30 cellular contexts compared by ENCODE assay signal in the genomic region with DNA sequence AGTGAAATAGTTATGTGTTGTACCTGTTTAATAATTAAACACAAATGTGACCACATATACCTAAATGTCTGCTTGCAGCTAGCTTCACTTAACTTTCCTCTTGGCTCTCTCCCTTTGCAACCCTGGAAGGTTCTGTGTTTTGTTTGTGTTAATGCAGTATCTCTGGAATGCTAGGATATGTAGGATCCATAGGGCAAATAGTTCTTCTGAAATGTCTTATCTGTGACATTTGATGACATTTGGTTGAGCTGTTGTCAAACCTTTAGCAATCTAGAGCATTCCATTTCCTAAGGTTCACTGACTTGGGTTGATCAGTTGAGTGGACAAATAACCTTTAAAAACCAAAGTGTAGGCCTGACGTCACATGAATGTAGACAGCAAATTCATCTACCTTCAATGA. TPM values are rescaled to one million over a fixed set of nuclear protein-coding genes. Genes with fewer than 3 reads are reported as not detected.
DNase-seq lines count a peak whose midpoint lies in the region; ATAC-seq, FAIRE-seq and TF ChIP-seq lines count a peak whose summit lies in the region.
"Had no signal": no experiment of that assay in that cellular context is flagged by ENCODE, and none has a peak within 500 bp of the region (broad histone marks: within the 10 kb centered on the region; RNA-seq: fewer than 3 reads in every experiment).

No MANE protein-coding gene starts in this region.

- H2BK15ac ChIP-seq in IMR-90 (ENCODE audit: low read depth, low read length), result no peak overlapping the region

- no peak overlapping the region for H2AK5ac ChIP-seq in IMR-90 (ENCODE audit: low read depth, low read length)

- H3K56ac ChIP-seq in IMR-90 (ENCODE audit: extremely low read depth, insufficient read depth, low read length), result no peak overlapping the region

- H3K9me1 ChIP-seq in IMR-90 (ENCODE audit: insufficient read depth, low read length), result peaks cover 19% of the 10 kb centered on the region

- POLR2A ChIA-PET in IMR-90 (lab: Charles Lee; ENCODE audit: unreplicated experiment), result interaction anchor here (0.5 kb wide), 1 partner anchor 9 kb away, joined by 5 read pairs; no protein-coding TSS in a partner anchor

- no TSS peak for BruUV-seq in IMR-90 (replicated peaks; lab: Mats Ljungman, UMichigan)

- ATAC-seq in IMR-90 (ENCODE audit: low read depth), result peak; percentile 35; the same call in 1 of the 2 replicates
- no peak for ATAC-seq in body of pancreas
- ATAC-seq: mucosa of descending colon; natural killer cell treated with Interleukin-12 subunit alpha and Interleukin-12 subunit beta and Interleukin-15 and Interleukin-18, amount 100 ng/mL, for 72 hours had no signal

- H2BK20ac ChIP-seq in IMR-90 (ENCODE audit: low read depth, low read length), result no peak overlapping the region

- no peak overlapping the region for H2BK120ac ChIP-seq in IMR-90 (ENCODE audit: low read depth, low read length)

- TF ChIP-seq CTCF in IMR-90 (conservative IDR thresholded peaks at IDR 0.05; ENCODE audit: low read depth, low read length) (no peak), body of pancreas (IDR thresholded peaks at IDR 0.05) (no peak)

- no peak overlapping the region for H4K91ac ChIP-seq in IMR-90 (ENCODE audit: insufficient read depth, low read depth, low read length)

- no peak for TF ChIP-seq POLR2A in IMR-90 (IDR thresholded peaks at IDR 0.05; ENCODE audit: low read depth, low read length)
- TF ChIP-seq POLR2A in body of pancreas (IDR thresholded peaks at IDR 0.05), result no peak

- H2AFZ ChIP-seq in IMR-90 (replicated peaks; ENCODE audit: low read length, poor library complexity), result no peak overlapping the region

- FAIRE-seq in GM18507 (lab: Jason Lieb, UNC), result peak; percentile 69
- FAIRE-seq: kidney had no signal

- no peak overlapping the region for H3K4me3 ChIP-seq in IMR-90 (ENCODE audit: insufficient read depth, low read depth, low read length)
- H3K4me3 ChIP-seq in body of pancreas, result no peak overlapping the region
- H3K4me3 ChIP-seq: ascending aorta, coronary artery, mucosa of descending colon, Peyer's patch, skin epidermis, testis had no signal

- H4K20me1 ChIP-seq in IMR-90 (ENCODE audit: insufficient read depth, low read length), result peaks cover 78% of the 10 kb centered on the region

- H2AK9ac ChIP-seq in IMR-90 (replicated peaks; ENCODE audit: low read depth, low read length, poor library complexity), result no peak overlapping the region

- peak overlapping the region; percentile 60; the same call in 1 of the 2 replicates for H3K23ac ChIP-seq in IMR-90 (ENCODE audit: low read depth, low read length)

- WGBS in IMR-90 (ENCODE audit: extremely low coverage in 2 of 2, insufficient read length in 1 of 2), 2 experiments, result no CpG with 5 or more reads among the region's 1 CpG
- WGBS in body of pancreas, 2 donors, result 75 to 82% methylated on average over 1 of the region's 1 CpG

- TF ChIP-seq RAD21 in IMR-90 (IDR thresholded peaks at IDR 0.05; ENCODE audit: low read length), result no peak

- H2BK5ac ChIP-seq in IMR-90 (ENCODE audit: low read depth, low read length, poor library complexity, severe bottlenecking), result no peak overlapping the region

- CTCF ChIA-PET in IMR-90 (lab: Yijun Ruan, JAX), result interaction anchor here (0.7 kb wide), 1 partner anchor 21 kb away, joined by 3 read pairs; no protein-coding TSS in a partner anchor

- H3K9me3 ChIP-seq in IMR-90 (ENCODE audit: control insufficient read depth, insufficient read depth, low read length) (no peaks in the 10 kb centered on the region), body of pancreas (no peaks in the 10 kb centered on the region)
- H3K9me3 ChIP-seq: ascending aorta, mucosa of descending colon, Peyer's patch, testis had no signal

- peaks cover 3% of the 10 kb centered on the region; the same call in 1 of the 2 replicates for H3K4me1 ChIP-seq in IMR-90 (ENCODE audit: control insufficient read depth, insufficient read depth, low read length)
- peaks cover 26% of the 10 kb centered on the region for H3K4me1 ChIP-seq in body of pancreas
- H3K4me1 ChIP-seq: Peyer's patch had no signal

- dilution Hi-C loops in IMR-90 (cut with HindIII; ENCODE audit: low sequenced_read_pairs, unreplicated experiment), result no loop called here

- no peak overlapping the region for H3K4ac ChIP-seq in IMR-90 (ENCODE audit: low read depth, low read length)

- no peak overlapping the region for H3K9ac ChIP-seq in IMR-90 (ENCODE audit: low read depth, low read length)

- no peak overlapping the region for H3K18ac ChIP-seq in IMR-90 (ENCODE audit: low read depth, low read length)

- intact Hi-C loops in IMR-90 (cut with micrococcal nuclease) (no loop called here), body of pancreas (cut with DNase I) (no loop called here)

- H3K14ac ChIP-seq in IMR-90 (replicated peaks; ENCODE audit: low read depth, low read length), result no peak overlapping the region

- DNase-seq in GM18507 (ENCODE audit: extremely low spot score, insufficient read length, low read depth) (no peak), IMR-90 (no peak), kidney tubule cell (ENCODE audit: low spot score) (peak; percentile 80), renal cortical epithelial cell (ENCODE audit: low read depth) (peak; percentile 88), NCI-H1048 (lab: John Stamatoyannopoulos, UW) (no peak), body of pancreas (no peak), MV-4-11 (lab: John Stamatoyannopoulos, UW) (no peak)
- no peak for DNase-seq in stimulated activated CD4-positive, alpha-beta T cell treated with anti-CD3 and anti-CD28 coated beads, Interleukin-1b, Interleukin-23, amount 100 ng/mL, for 48 hours
- DNase-seq: activated CD8-positive, alpha-beta memory T cell treated with anti-CD3 and anti-CD28 coated beads for 24 hours; activated effector memory CD4-positive, alpha-beta T cell treated with Interleukin-2 at 50 U/mL for 16 hours; activated naive CD8-positive, alpha-beta T cell treated with anti-CD3 and anti-CD28 coated beads, Interleukin-2, amount 10 ng/mL, durations not matched to agents 7 days and 5 days; activated T-cell treated with anti-CD3 and anti-CD28 coated beads for 4 hours; Calu3; effector CD8-positive, alpha-beta T cell; GF-D8; H9; kidney; mucosa of descending colon; NCI-H1092; NCI-H1694; NCI-H446; NCI-H774; Peyer's patch; stimulated activated naive CD4-positive, alpha-beta T cell treated with Interleukin-2 at 50 U/mL for 16 hours; testis had no signal

- H3K79me1 ChIP-seq in IMR-90 (ENCODE audit: low read depth in 1 of 2, low read length in 2 of 2), result peaks cover 4 to 67% of the 10 kb centered on the region in 2 experiments; a peak in 3 of 4 replicates

- H4K8ac ChIP-seq in IMR-90 (ENCODE audit: low read depth in 2 of 2, low read length in 2 of 2), result no peak overlapping the region

- H3K27me3 ChIP-seq in IMR-90 (ENCODE audit: control insufficient read depth, insufficient read depth, low read length), result no peaks in the 10 kb centered on the region
- no peaks in the 10 kb centered on the region for H3K27me3 ChIP-seq in body of pancreas
- H3K27me3 ChIP-seq: ascending aorta, Peyer's patch, testis had no signal

- H3K27ac ChIP-seq in IMR-90 (ENCODE audit: insufficient read depth, low read length) (no peak overlapping the region), body of pancreas (no peak overlapping the region)
- H3K27ac ChIP-seq: ascending aorta, coronary artery, epithelial cell of prostate, Peyer's patch, skin epidermis, testis had no signal

- H3K36me3 ChIP-seq in IMR-90 (ENCODE audit: control insufficient read depth, insufficient read depth, low read length), result peaks cover 14% of the 10 kb centered on the region
- H3K36me3 ChIP-seq in body of pancreas (replicated peaks in 1 of 2; ENCODE audit: insufficient read depth in 1 of 2, low read depth in 2 of 2), result no peaks in the 10 kb centered on the region

- in situ Hi-C loops in IMR-90 (cut with MboI; ENCODE audit: low sequenced_read_pairs), result no loop called here

- H3K4me2 ChIP-seq in IMR-90 (ENCODE audit: low read depth, low read length), result no peak overlapping the region

- no peak overlapping the region for H4K5ac ChIP-seq in IMR-90 (ENCODE audit: low read depth, low read length)

TF ChIP-seq in IMR-90, 13 proteins besides CTCF, POLR2A, EP300 and RAD21 (continues in another document):
- TF ChIP-seq MAZ (IDR thresholded peaks at IDR 0.05; ENCODE audit: borderline replicate concordance, low read depth, low read length), result no peak
- no peak for TF ChIP-seq NFE2L2 (IDR thresholded peaks at IDR 0.05; ENCODE audit: low read depth, low read length)
- TF ChIP-seq, protein P1, sequence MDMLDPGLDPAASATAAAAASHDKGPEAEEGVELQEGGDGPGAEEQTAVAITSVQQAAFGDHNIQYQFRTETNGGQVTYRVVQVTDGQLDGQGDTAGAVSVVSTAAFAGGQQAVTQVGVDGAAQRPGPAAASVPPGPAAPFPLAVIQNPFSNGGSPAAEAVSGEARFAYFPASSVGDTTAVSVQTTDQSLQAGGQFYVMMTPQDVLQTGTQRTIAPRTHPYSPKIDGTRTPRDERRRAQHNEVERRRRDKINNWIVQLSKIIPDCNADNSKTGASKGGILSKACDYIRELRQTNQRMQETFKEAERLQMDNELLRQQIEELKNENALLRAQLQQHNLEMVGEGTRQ (IDR thresholded peaks at IDR 0.05; ENCODE audit: low read depth, low read length), result no peak
- no peak for TF ChIP-seq MAFK (IDR thresholded peaks at IDR 0.05; ENCODE audit: low read depth, low read length)
- TF ChIP-seq BHLHE40 (IDR thresholded peaks at IDR 0.05; ENCODE audit: low read depth, low read length), result no peak
- no peak for TF ChIP-seq RFX5 (IDR thresholded peaks at IDR 0.05; ENCODE audit: low read depth, low read length)
- no peak for TF ChIP-seq SMC3 (IDR thresholded peaks at IDR 0.05; ENCODE audit: low read depth, low read length)
- TF ChIP-seq CEBPB (IDR thresholded peaks at IDR 0.05; ENCODE audit: low read depth, low read length), result no peak
- no peak for TF ChIP-seq FOS (IDR thresholded peaks at IDR 0.05; ENCODE audit: low read depth, low read length)
- TF ChIP-seq RCOR1 (IDR thresholded peaks at IDR 0.05; ENCODE audit: insufficient replicate concordance, low read length), result no peak
- no peak for TF ChIP-seq CHD1 (IDR thresholded peaks at IDR 0.05; ENCODE audit: low read depth, low read length)
- TF ChIP-seq, protein P2, sequence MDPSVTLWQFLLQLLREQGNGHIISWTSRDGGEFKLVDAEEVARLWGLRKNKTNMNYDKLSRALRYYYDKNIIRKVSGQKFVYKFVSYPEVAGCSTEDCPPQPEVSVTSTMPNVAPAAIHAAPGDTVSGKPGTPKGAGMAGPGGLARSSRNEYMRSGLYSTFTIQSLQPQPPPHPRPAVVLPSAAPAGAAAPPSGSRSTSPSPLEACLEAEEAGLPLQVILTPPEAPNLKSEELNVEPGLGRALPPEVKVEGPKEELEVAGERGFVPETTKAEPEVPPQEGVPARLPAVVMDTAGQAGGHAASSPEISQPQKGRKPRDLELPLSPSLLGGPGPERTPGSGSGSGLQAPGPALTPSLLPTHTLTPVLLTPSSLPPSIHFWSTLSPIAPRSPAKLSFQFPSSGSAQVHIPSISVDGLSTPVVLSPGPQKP (IDR thresholded peaks at IDR 0.05; ENCODE audit: borderline replicate concordance, low read depth, low read length), result no peak

RNA-seq across cellular contexts. Expression of a gene that starts 21.8 kb away (rescaled TPM):
- total RNA-seq in IMR-90 (2012; rRNA removed) (395 and 471 TPM in 2 replicates), renal cortical epithelial cell (624 and 687 TPM in 2 replicates), body of pancreas (100 to 1,000 TPM; 107 to 140 TPM)
- 192 and 220 TPM in 2 replicates for polyA plus RNA-seq in IMR-90 (2012; rRNA removed)
- polyA plus RNA-seq in IMR-90 (2012; cell fraction: cytosol; rRNA removed), result 116 and 120 TPM in 2 replicates
- polyA plus RNA-seq in IMR-90 (2012; cell fraction: nucleus; rRNA removed; ENCODE audit: low replicate concordance), result 108 and 158 TPM in 2 replicates

Comparison
In these comparisons a context has a peak if more than half of its experiments do, and no peak if none do; other contexts are left out.
1. DNase-seq: peak in kidney tubule cell (single experiment) and renal cortical epithelial cell (single experiment); none in GM18507 (single experiment), IMR-90 (single experiment), NCI-H1048 (single experiment), stimulated activated CD4-positive, alpha-beta T cell treated with anti-CD3 and anti-CD28 coated beads, Interleukin-1b, Interleukin-23, amount 100 ng/mL, for 48 hours (single experiment), body of pancreas (0 of 4) and MV-4-11 (single experiment).